Comparison of ENCODE assay signal across 17 cellular contexts in genomic region chr17:20228410-20228809, GRCh38.
DNase-seq lines count a peak whose midpoint lies in the region; ATAC-seq, FAIRE-seq and TF ChIP-seq lines count a peak whose summit lies in the region.
"Had no signal": no experiment of that assay in that cellular context is flagged by ENCODE, and none has a peak within 500 bp of the region (broad histone marks: within the 10 kb centered on the region; RNA-seq: fewer than 3 reads in every experiment).

No MANE protein-coding gene starts in this region.

- CTCF ChIA-PET in A549 (lab: Yijun Ruan, JAX) (interaction anchor here (0.5 to 4.8 kb wide), 9 partner anchors 7 to 108 kb away, joined by 3 to 68 read pairs (median 23); no protein-coding TSS in a partner anchor), PC-9 (lab: Charles Lee) (no interaction called here)

- H3K27ac ChIP-seq in A549: peak overlapping the region; percentile 62 to 83
- peak overlapping the region; percentile 13; the same call in 1 of the 2 replicates for H3K27ac ChIP-seq in PC-9
- H3K27ac ChIP-seq in psoas muscle: peak overlapping the region; percentile 1
- H3K27ac ChIP-seq: C4-2B had no signal

- H3K36me3 ChIP-seq in PC-9 (ENCODE audit: low read depth) (peaks cover 11% of the 10 kb centered on the region; the same call in 1 of the 2 replicates), psoas muscle (ENCODE audit: insufficient read depth in 1 of 2, low read depth in 1 of 2) (peaks cover 0 to 7% of the 10 kb centered on the region in 2 donors)

- H3F3A ChIP-seq in PC-9 (ENCODE audit: insufficient read depth, low read depth): peaks cover 4% of the 10 kb centered on the region; the same call in 1 of the 2 replicates

- TF ChIP-seq EP300 in A549 (IDR thresholded peaks at IDR 0.05): no peak

- H3K9me2 ChIP-seq in PC-9 (ENCODE audit: insufficient read depth): no peaks in the 10 kb centered on the region

- intact Hi-C loops in PC-9 (cut with micrococcal nuclease; ENCODE audit: unreplicated experiment): loop anchor here (5.0 to 10.0 kb wide), 2 partner anchors 236 to 616 kb away; no protein-coding TSS in a partner anchor
- intact Hi-C loops in psoas muscle (cut with DNase I): loop anchor here (5.0 to 10.0 kb wide), 4 partner anchors 96 to 766 kb away; no protein-coding TSS in a partner anchor

- DNase-seq in A549 (ENCODE audit: low read depth in 1 of 2, low spot score in 1 of 2): no peak
- no peak for DNase-seq in PC-9
- DNase-seq in chondrocyte (ENCODE audit: low spot score): no peak
- no peak for DNase-seq in psoas muscle
- no peak for DNase-seq in NCI-H1417 treated with DMSO at 0.1 percent for 48 hours (lab: John Stamatoyannopoulos, UW)
- no peak for DNase-seq in DMS114 treated with DMSO at 0.1 percent for 48 hours (lab: John Stamatoyannopoulos, UW; ENCODE audit: unreplicated experiment)
- DNase-seq: DMS79, Karpas-422, NCI-H1930, NCI-H524 had no signal

- H3K27ac Mint-ChIP-seq in chondrocyte (ENCODE audit: unreplicated experiment): peak overlapping the region; percentile 88

- H3K4me1 Mint-ChIP-seq in chondrocyte (ENCODE audit: low read depth): peaks cover 73% of the 10 kb centered on the region

- H3K9me3 ChIP-seq in A549 (no peaks in the 10 kb centered on the region), PC-9 (ENCODE audit: insufficient read depth, low read depth) (no peaks in the 10 kb centered on the region), psoas muscle (no peaks in the 10 kb centered on the region)

- no peaks in the 10 kb centered on the region for H3K9me3 Mint-ChIP-seq in chondrocyte (ENCODE audit: low read depth)

- no peak overlapping the region for H2AFZ ChIP-seq in PC-9

- POLR2A ChIA-PET in A549 (lab: Yijun Ruan, JAX): no interaction called here
- POLR2A ChIA-PET in PC-9 (lab: Charles Lee; ENCODE audit: unreplicated experiment): interaction anchor here (0.5 kb wide), 1 partner anchor 245 kb away, joined by 9 read pairs; no protein-coding TSS in a partner anchor

- no peaks in the 10 kb centered on the region for H3K27me3 ChIP-seq in PC-9 (ENCODE audit: insufficient read depth, low read depth)
- no peaks in the 10 kb centered on the region for H3K27me3 ChIP-seq in psoas muscle (ENCODE audit: insufficient read depth in 3 of 3, low read length in 2 of 3)

- H3K4me3 Mint-ChIP-seq in chondrocyte (ENCODE audit: unreplicated experiment): peak overlapping the region; percentile 53

- peaks cover 8% of the 10 kb centered on the region; the same call in 1 of the 2 replicates for H3K79me2 ChIP-seq in PC-9 (ENCODE audit: low read depth)

- peak overlapping the region; percentile 47 for H3K4me2 ChIP-seq in A549
- 0 out of 2 replicates have a peak overlapping the region, but pooled peaks have one; percentile 10 for H3K4me2 ChIP-seq in PC-9

- TF ChIP-seq POLR2A in A549 (IDR thresholded peaks at IDR 0.05; ENCODE audit: low read length): no peak

- H3K36me3 Mint-ChIP-seq in chondrocyte (ENCODE audit: low read depth): peaks cover 28% of the 10 kb centered on the region

- H4K20me1 ChIP-seq in PC-9 (ENCODE audit: insufficient read depth): no peaks in the 10 kb centered on the region

- ATAC-seq in A549 (no peak), psoas muscle (peak in 2 of 4 donors; percentile 47 to 70), GM18517 (IDR thresholded peaks at IDR 0.05; ENCODE audit: unreplicated experiment) (no peak), GM21447 (IDR thresholded peaks at IDR 0.05; ENCODE audit: unreplicated experiment) (no peak)
- ATAC-seq: HepG2 had no signal

- 86% methylated on average over 1 of the region's 1 CpG for WGBS in A549 (ENCODE audit: missing lambda C conversion rate)
- 67 to 86% (median 82%) methylated on average over 1 of the region's 1 CpG for WGBS in psoas muscle, 3 donors

- TF ChIP-seq CTCF in A549 (IDR thresholded peaks at IDR 0.05): no peak
- no peak for TF ChIP-seq CTCF in PC-9 (conservative IDR thresholded peaks at IDR 0.05)
- TF ChIP-seq CTCF in chondrocyte (IDR thresholded peaks at IDR 0.05): no peak
- no peak for TF ChIP-seq CTCF in psoas muscle (IDR thresholded peaks at IDR 0.05)

- no peaks in the 10 kb centered on the region for H3K27me3 Mint-ChIP-seq in chondrocyte (ENCODE audit: low read depth)

- no TSS peak for BruUV-seq in PC-9 (replicated peaks; lab: Mats Ljungman, UMichigan)

- no peak overlapping the region for H3K4me3 ChIP-seq in A549
- no peak overlapping the region for H3K4me3 ChIP-seq in PC-9
- no peak overlapping the region for H3K4me3 ChIP-seq in psoas muscle

- no peak for TF ChIP-seq RAD21 in A549 (conservative IDR thresholded peaks at IDR 0.05 in 1 of 2, IDR thresholded peaks at IDR 0.05 in 1 of 2)

- FAIRE-seq in A549 (lab: Jason Lieb, UNC): peak; percentile 65
- FAIRE-seq: GM12891, GM19239, H1, HepG2 had no signal

- H3K4me1 ChIP-seq in A549 (peaks cover 54% of the 10 kb centered on the region), PC-9 (replicated peaks; ENCODE audit: insufficient read depth) (peaks cover 21% of the 10 kb centered on the region), psoas muscle (peaks cover 3% of the 10 kb centered on the region)

TF ChIP-seq in A549, 52 proteins besides CTCF, POLR2A, EP300 and RAD21:
- no peak for TF ChIP-seq EHMT2 (IDR thresholded peaks at IDR 0.05; ENCODE audit: low read depth)
- TF ChIP-seq NR3C1 (IDR thresholded peaks at IDR 0.05): no peak

Comparison
In these comparisons a context has a peak if more than half of its experiments do, and no peak if none do; other contexts are left out.
1. H3K27ac ChIP-seq: peak in every context shown above with its lines; median percentile 72 in A549; 13 in PC-9; 1 in psoas muscle.